In the genomic region with DNA sequence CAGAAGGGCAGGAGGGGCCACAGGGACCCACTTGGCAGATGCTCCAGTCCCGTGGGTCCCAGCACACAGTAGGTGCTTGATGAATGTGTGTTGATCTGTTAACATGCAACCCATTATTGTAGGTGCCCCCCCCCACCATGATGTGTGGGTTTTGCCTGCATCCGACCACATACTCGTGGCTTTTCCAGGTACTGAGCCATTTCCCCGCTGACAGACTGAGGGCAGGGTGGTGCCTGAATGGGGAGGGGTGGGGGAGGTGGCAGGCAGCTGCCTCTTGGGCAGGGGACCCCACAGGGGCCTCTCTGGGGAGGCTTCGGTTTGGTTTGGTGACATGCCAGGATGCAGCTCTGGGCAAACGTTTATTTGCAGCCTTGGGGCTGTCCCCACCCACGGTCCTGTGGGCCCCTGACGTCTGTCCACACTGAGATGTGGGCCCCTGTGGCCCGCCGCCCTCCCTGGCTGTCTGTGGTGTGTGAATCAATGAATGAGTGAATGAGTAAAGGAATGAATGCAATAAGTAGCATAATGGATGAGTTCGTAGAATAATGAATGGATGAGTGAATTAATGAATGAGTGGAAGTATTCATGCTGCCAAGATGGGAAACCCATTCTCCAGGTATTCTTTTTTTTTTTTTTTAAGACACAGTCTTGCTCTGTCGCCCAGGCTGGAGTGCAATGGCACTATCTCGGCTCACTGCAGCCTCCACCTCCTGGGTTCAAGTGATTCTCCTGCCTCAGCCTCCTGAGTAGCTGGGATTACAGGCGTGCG, we compare ENCODE assay signal across 8 cellular contexts. TPM values are rescaled to one million over a fixed set of nuclear protein-coding genes. Genes with fewer than 3 reads are reported as not detected.
DNase-seq lines count a peak whose midpoint lies in the region; TF ChIP-seq lines count a peak whose summit lies in the region.

No MANE protein-coding gene starts in this region.

- H3K4me1 ChIP-seq in left ventricle myocardium inferior: peaks cover 43% of the 10 kb centered on the region

- peak overlapping the region; percentile 99 for H3K27ac ChIP-seq in KOPT-K1 (ENCODE audit: low read depth, low read length, poor library complexity, severe bottlenecking)
- peak overlapping the region; percentile 98 for H3K27ac ChIP-seq in left ventricle myocardium inferior (replicated peaks)

- TF ChIP-seq CTCF in left ventricle myocardium inferior (IDR thresholded peaks at IDR 0.05; ENCODE audit: borderline replicate concordance): no peak

- no peaks in the 10 kb centered on the region for H3K27me3 ChIP-seq in left ventricle myocardium inferior (ENCODE audit: low read depth)

- peak; percentile 43 for DNase-seq in Daoy (ENCODE audit: low read depth)
- peak; percentile 73 for DNase-seq in activated T-cell treated with anti-CD3 and anti-CD28 coated beads for 4 hours
- DNase-seq in left ventricle myocardium inferior: peak; percentile 32
- DNase-seq in stimulated activated CD4-positive, alpha-beta T cell treated with anti-CD3 and anti-CD28 coated beads, TNF-alpha, amount 100 ng/mL, for 4 hours (ENCODE audit: low read depth in 3 of 3): peak in 2 of 3 experiments; percentile 48 to 74
- DNase-seq in NCI-H2171 treated with DMSO at 0.1 percent for 48 hours (lab: John Stamatoyannopoulos, UW): no peak
- DNase-seq in H4 (ENCODE audit: low spot score): no peak
- no peak for DNase-seq in cerebellar nuclear complex (lab: John Stamatoyannopoulos, UW)

- H3K4me3 ChIP-seq in left ventricle myocardium inferior: no peak overlapping the region

- H3K36me3 ChIP-seq in KOPT-K1 (ENCODE audit: insufficient read depth, low read length): no peaks in the 10 kb centered on the region
- H3K36me3 ChIP-seq in left ventricle myocardium inferior: no peaks in the 10 kb centered on the region

- intact Hi-C loops in left ventricle myocardium inferior (cut with micrococcal nuclease): no loop called here

- H3K9me3 ChIP-seq in KOPT-K1 (ENCODE audit: insufficient read depth, low read length, poor library complexity, severe bottlenecking) (no peaks in the 10 kb centered on the region), left ventricle myocardium inferior (replicated peaks) (no peaks in the 10 kb centered on the region)

RNA-seq across cellular contexts. Expression of a gene that starts 9.0 kb away (rescaled TPM):
- total RNA-seq in Daoy (2014; rRNA removed; shearing (Covaris generic)): 75.0 and 75.6 TPM in 2 replicates
- total RNA-seq in left ventricle myocardium inferior: 107 TPM
- 29.1 and 86.4 TPM in 2 replicates for total RNA-seq in H4 (2014; rRNA removed; shearing (Covaris generic))

RNA-seq across cellular contexts. Expression of a gene that starts 16.2 kb away (rescaled TPM):
- total RNA-seq in Daoy (2014; rRNA removed; shearing (Covaris generic)): 0.74 and 12.6 TPM in 2 replicates
- 0.49 TPM for total RNA-seq in left ventricle myocardium inferior
- 0.62 and 1.0 TPM in 2 replicates for total RNA-seq in H4 (2014; rRNA removed; shearing (Covaris generic))

RNA-seq across cellular contexts. Expression of a gene that starts 32.4 kb away (rescaled TPM):
- total RNA-seq in Daoy (2014; rRNA removed; shearing (Covaris generic)): 318 and 351 TPM in 2 replicates
- 94.8 TPM for total RNA-seq in left ventricle myocardium inferior
- total RNA-seq in H4 (2014; rRNA removed; shearing (Covaris generic)): 349 and 397 TPM in 2 replicates

RNA-seq across cellular contexts. Expression of a gene that starts 50.0 kb away (rescaled TPM):
- total RNA-seq in Daoy (2014; rRNA removed; shearing (Covaris generic)): 4.6 and 16.4 TPM in 2 replicates
- 38.8 TPM for total RNA-seq in left ventricle myocardium inferior
- total RNA-seq in H4 (2014; rRNA removed; shearing (Covaris generic)): 2.9 and 12.1 TPM in 2 replicates

Comparison
In these comparisons a context has a peak if more than half of its experiments do, and no peak if none do; other contexts are left out.
1. DNase-seq: peak in Daoy (single experiment), activated T-cell treated with anti-CD3 and anti-CD28 coated beads for 4 hours (single experiment), left ventricle myocardium inferior (single experiment) and stimulated activated CD4-positive, alpha-beta T cell treated with anti-CD3 and anti-CD28 coated beads, TNF-alpha, amount 100 ng/mL, for 4 hours (2 of 3); none in NCI-H2171 treated with DMSO at 0.1 percent for 48 hours (single experiment), H4 (single experiment) and cerebellar nuclear complex (0 of 2).